ENCODE assay signal across 1 cellular context in the genomic region with DNA sequence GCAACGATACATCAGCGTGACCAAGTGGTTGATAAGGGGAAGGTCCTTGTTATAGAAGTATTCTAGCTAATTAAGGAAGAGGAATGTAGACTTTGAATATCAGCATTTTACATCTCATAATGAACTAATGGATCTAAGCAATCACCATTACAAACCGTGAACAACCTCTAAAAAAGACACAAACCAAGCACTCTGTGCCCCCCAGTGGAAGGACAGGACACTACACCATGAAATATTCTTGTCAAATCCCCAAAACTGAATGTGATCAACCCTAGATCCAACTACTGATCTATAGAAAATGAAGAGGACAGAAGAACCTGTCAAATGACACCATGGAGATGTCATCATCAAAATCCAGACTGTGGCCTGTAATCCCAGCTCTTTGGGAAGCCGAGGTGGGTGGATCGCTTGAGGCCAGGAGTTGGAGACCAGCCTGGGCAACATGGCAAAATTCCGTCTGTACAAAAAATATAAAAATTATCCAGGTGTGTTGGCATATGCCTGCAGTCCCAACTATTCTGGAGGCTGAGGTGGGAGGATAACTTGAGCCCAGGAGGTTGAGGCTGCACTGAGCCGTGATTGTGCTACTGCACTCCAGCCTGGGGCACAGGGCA.
A peak's percentile ranks its signal among the peaks of the same experiment; 100 is the strongest.
TF ChIP-seq lines count a peak whose summit lies in the region.

No MANE protein-coding gene starts in this region.

TF ChIP-seq in IMR-90, 13 proteins besides CTCF, POLR2A, EP300 and RAD21:
- TF ChIP-seq MXI1 (IDR thresholded peaks at IDR 0.05; ENCODE audit: borderline replicate concordance, low read depth, low read length): no peak
- TF ChIP-seq SMC3 (IDR thresholded peaks at IDR 0.05; ENCODE audit: low read depth, low read length): peak; percentile 74
- TF ChIP-seq RFX5 (IDR thresholded peaks at IDR 0.05; ENCODE audit: low read depth, low read length): no peak
